8 cellular contexts compared by ENCODE assay signal in the genomic region with DNA sequence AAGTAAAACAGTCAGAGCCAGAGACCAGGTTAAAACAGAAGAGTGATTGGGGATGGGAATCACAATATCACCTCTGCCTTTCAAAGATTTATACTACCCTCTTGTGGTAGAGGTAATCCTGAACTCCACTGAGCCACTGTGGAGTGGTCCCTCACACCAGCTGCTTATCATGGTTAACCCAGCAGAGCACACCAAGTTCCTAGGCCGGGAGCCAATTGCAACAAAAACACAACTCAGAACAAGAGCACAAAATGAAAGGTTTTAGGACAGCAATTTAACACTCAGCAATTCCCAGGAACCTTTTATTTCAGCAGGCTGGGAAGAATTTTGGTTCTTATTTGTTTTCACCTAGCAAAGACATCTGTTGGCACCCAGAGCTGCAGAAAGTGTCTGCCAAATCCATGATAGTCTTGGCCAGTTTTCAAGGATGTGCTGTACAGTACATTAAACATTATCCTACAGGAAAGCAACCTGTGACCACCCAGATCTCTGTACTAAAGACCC.
DNase-seq lines count a peak whose midpoint lies in the region; ATAC-seq, FAIRE-seq and TF ChIP-seq lines count a peak whose summit lies in the region.

No MANE protein-coding gene starts in this region.

- no peaks in the 10 kb centered on the region for H3K36me3 Mint-ChIP-seq in mesothelial cell of epicardium
- no peaks in the 10 kb centered on the region for H3K36me3 Mint-ChIP-seq in activated CD4-positive, alpha-beta T cell treated with anti-CD3 and anti-CD28 coated beads, Interleukin-2, amount 10 ng/mL, durations not matched to agents 24 days and 14 days (ENCODE audit: low read depth)

- H2AFZ ChIP-seq in Loucy (ENCODE audit: low read length) (no peak overlapping the region), keratinocyte (ENCODE audit: control insufficient read depth, low read length) (no peak overlapping the region)

- H3K4me3 ChIP-seq in AG04450 (ENCODE audit: low read depth, low read length): no peak overlapping the region
- H3K4me3 ChIP-seq in Loucy (ENCODE audit: low read length, poor library complexity, severe bottlenecking): no peak overlapping the region
- no peak overlapping the region for H3K4me3 ChIP-seq in keratinocyte (ENCODE audit: control insufficient read depth in 2 of 3, extremely low read depth in 1 of 3, insufficient read depth in 2 of 3, low read depth in 1 of 3, low read length in 3 of 3)
- H3K4me3 ChIP-seq in stomach: no peak overlapping the region

- CTCF ChIA-PET in AG04450 (lab: Charles Lee): no interaction called here

- H3K9me3 ChIP-seq in AG04450 (ENCODE audit: control insufficient read depth, insufficient read depth, low read length) (no peaks in the 10 kb centered on the region; the same call in 1 of the 2 replicates), Loucy (ENCODE audit: insufficient read depth, low read depth, low read length) (no peaks in the 10 kb centered on the region), keratinocyte (ENCODE audit: control insufficient read depth, low read depth, low read length) (no peaks in the 10 kb centered on the region), stomach (no peaks in the 10 kb centered on the region)

- no peaks in the 10 kb centered on the region for H4K20me1 ChIP-seq in Loucy (ENCODE audit: insufficient read depth, low read length, poor library complexity, severe bottlenecking)
- no peaks in the 10 kb centered on the region for H4K20me1 ChIP-seq in keratinocyte (ENCODE audit: control insufficient read depth, extremely low read depth, insufficient read depth, low read length)

- peaks cover 4% of the 10 kb centered on the region for H3K27me3 Mint-ChIP-seq in mesothelial cell of epicardium (ENCODE audit: low read depth)
- no peaks in the 10 kb centered on the region for H3K27me3 Mint-ChIP-seq in activated CD4-positive, alpha-beta T cell treated with anti-CD3 and anti-CD28 coated beads, Interleukin-2, amount 10 ng/mL, durations not matched to agents 24 days and 14 days

- TF ChIP-seq EP300 in stomach (IDR thresholded peaks at IDR 0.05): no peak

- H3K27me3 ChIP-seq in AG04450 (ENCODE audit: control insufficient read depth, insufficient read depth, low read length): no peaks in the 10 kb centered on the region
- H3K27me3 ChIP-seq in Loucy (ENCODE audit: insufficient read depth, low read length, poor library complexity, severe bottlenecking): no peaks in the 10 kb centered on the region
- no peaks in the 10 kb centered on the region for H3K27me3 ChIP-seq in keratinocyte (ENCODE audit: control insufficient read depth, extremely low read depth, insufficient read depth, low read length)
- H3K27me3 ChIP-seq in stomach: no peaks in the 10 kb centered on the region

- 7 to 28% (median 11%) methylated on average over 1 of the region's 1 CpG for WGBS in stomach, 5 donors

- no peaks in the 10 kb centered on the region for H3K36me3 ChIP-seq in Loucy (ENCODE audit: insufficient read depth, low read length)
- no peaks in the 10 kb centered on the region for H3K36me3 ChIP-seq in keratinocyte (ENCODE audit: control insufficient read depth in 2 of 2, extremely low read depth in 1 of 2, insufficient read depth in 2 of 2, low read length in 2 of 2)
- H3K36me3 ChIP-seq in stomach: no peaks in the 10 kb centered on the region

- peaks cover 4% of the 10 kb centered on the region for H3K4me1 Mint-ChIP-seq in mesothelial cell of epicardium
- no peaks in the 10 kb centered on the region for H3K4me1 Mint-ChIP-seq in activated CD4-positive, alpha-beta T cell treated with anti-CD3 and anti-CD28 coated beads, Interleukin-2, amount 10 ng/mL, durations not matched to agents 24 days and 14 days

- intact Hi-C loops in stomach (cut with DNase I; ENCODE audit: low total_unique reads): no loop called here
- intact Hi-C loops in activated CD4-positive, alpha-beta T cell treated with anti-CD3 and anti-CD28 coated beads, Interleukin-2, amount 10 ng/mL, durations not matched to agents 24 days and 14 days (cut with micrococcal nuclease): no loop called here

- H3K4me2 ChIP-seq in Loucy (ENCODE audit: low read depth, low read length, poor library complexity, severe bottlenecking) (no peak overlapping the region), keratinocyte (ENCODE audit: control insufficient read depth, extremely low read depth, insufficient read depth, low read depth, low read length) (no peak overlapping the region)

- peaks cover 3% of the 10 kb centered on the region for H3K9me3 Mint-ChIP-seq in mesothelial cell of epicardium
- H3K9me3 Mint-ChIP-seq in activated CD4-positive, alpha-beta T cell treated with anti-CD3 and anti-CD28 coated beads, Interleukin-2, amount 10 ng/mL, durations not matched to agents 24 days and 14 days: no peaks in the 10 kb centered on the region

- TF ChIP-seq POLR2A in stomach (IDR thresholded peaks at IDR 0.05): no peak

- POLR2A ChIA-PET in AG04450 (lab: Yijun Ruan, JAX): no interaction called here

- no peaks in the 10 kb centered on the region for H3K79me2 ChIP-seq in Loucy (ENCODE audit: insufficient read depth, low read length)
- no peaks in the 10 kb centered on the region for H3K79me2 ChIP-seq in keratinocyte (ENCODE audit: control insufficient read depth, insufficient read depth, low read length)

- H3F3A ChIP-seq in Loucy (ENCODE audit: low read depth): no peaks in the 10 kb centered on the region

- no peak for ATAC-seq in HG03342 (IDR thresholded peaks at IDR 0.05; ENCODE audit: unreplicated experiment)

- dilution Hi-C loops in keratinocyte (cut with MboI; ENCODE audit: extremely low pct_ligation_motif_present, low sequenced_read_pairs): no loop called here

- no peaks in the 10 kb centered on the region for H3K9me2 ChIP-seq in Loucy (replicated peaks; ENCODE audit: low read depth, low read length)

- no peak overlapping the region for H3K27ac ChIP-seq in AG04450 (ENCODE audit: low read depth, low read length)
- H3K27ac ChIP-seq in VCaP: peak overlapping the region; percentile 81
- H3K27ac ChIP-seq in keratinocyte (ENCODE audit: control insufficient read depth, insufficient read depth, low read length): no peak overlapping the region
- H3K27ac ChIP-seq in stomach: no peak overlapping the region

- no peak overlapping the region for H3K27ac Mint-ChIP-seq in mesothelial cell of epicardium
- no peak overlapping the region for H3K27ac Mint-ChIP-seq in activated CD4-positive, alpha-beta T cell treated with anti-CD3 and anti-CD28 coated beads, Interleukin-2, amount 10 ng/mL, durations not matched to agents 24 days and 14 days

- no peak overlapping the region for H3K4me3 Mint-ChIP-seq in mesothelial cell of epicardium
- H3K4me3 Mint-ChIP-seq in activated CD4-positive, alpha-beta T cell treated with anti-CD3 and anti-CD28 coated beads, Interleukin-2, amount 10 ng/mL, durations not matched to agents 24 days and 14 days: no peak overlapping the region

- DNase-seq in AG04450 (ENCODE audit: low read depth, low spot score): no peak
- DNase-seq in keratinocyte (ENCODE audit: low read depth, low spot score): no peak
- DNase-seq in mesothelial cell of epicardium (ENCODE audit: low spot score in 2 of 2, unreplicated experiment in 2 of 2): no peak
- DNase-seq in stomach: no peak
- no peak for DNase-seq in activated CD4-positive, alpha-beta T cell treated with anti-CD3 and anti-CD28 coated beads, Interleukin-2, amount 10 ng/mL, durations not matched to agents 24 days and 14 days

- H3K9me1 ChIP-seq in keratinocyte (ENCODE audit: control insufficient read depth, extremely low read depth, insufficient read depth, low read length): no peaks in the 10 kb centered on the region

- peak; percentile 41 for FAIRE-seq in keratinocyte (lab: Jason Lieb, UNC)

- H3K9ac ChIP-seq in Loucy (ENCODE audit: low read depth, low read length, poor library complexity, severe bottlenecking): no peak overlapping the region
- no peak overlapping the region for H3K9ac ChIP-seq in keratinocyte (ENCODE audit: control insufficient read depth, extremely low read depth, insufficient read depth, low read length)

- H3K4me1 ChIP-seq in Loucy (ENCODE audit: insufficient read depth, low read length, poor library complexity, severe bottlenecking) (no peaks in the 10 kb centered on the region), keratinocyte (ENCODE audit: control insufficient read depth, extremely low read depth, insufficient read depth, low read length) (no peaks in the 10 kb centered on the region), stomach (peaks cover 0 to 9% (median 1%) of the 10 kb centered on the region in 4 donors)

- TF ChIP-seq CTCF in AG04450 (IDR thresholded peaks at IDR 0.05; ENCODE audit: low read depth, low read length) (peak; percentile 23; the same call in 1 of the 2 replicates), Loucy (conservative IDR thresholded peaks at IDR 0.05; ENCODE audit: low read length) (peak; percentile 56), VCaP (conservative IDR thresholded peaks at IDR 0.05) (peak; percentile 86), keratinocyte (optimal IDR thresholded peaks at IDR 0.05 in 1 of 3, IDR thresholded peaks at IDR 0.05 in 1 of 3, conservative IDR thresholded peaks at IDR 0.05 in 1 of 3; ENCODE audit: extremely low read depth in 1 of 3, insufficient read depth in 2 of 3, low read length in 3 of 3) (peak; percentile 52 to 73 (median 69)), mesothelial cell of epicardium (IDR thresholded peaks at IDR 0.05; ENCODE audit: unreplicated experiment) (no peak), stomach (IDR thresholded peaks at IDR 0.05) (no peak)

Comparison
In these comparisons a context has a peak if more than half of its experiments do, and no peak if none do; other contexts are left out.
1. CTCF ChIP-seq: peak in AG04450 (single experiment), Loucy (single experiment), VCaP (single experiment) and keratinocyte (3 of 3); none in mesothelial cell of epicardium (single experiment) and stomach (0 of 7).